2 cellular contexts compared by ENCODE assay signal in the genomic region with DNA sequence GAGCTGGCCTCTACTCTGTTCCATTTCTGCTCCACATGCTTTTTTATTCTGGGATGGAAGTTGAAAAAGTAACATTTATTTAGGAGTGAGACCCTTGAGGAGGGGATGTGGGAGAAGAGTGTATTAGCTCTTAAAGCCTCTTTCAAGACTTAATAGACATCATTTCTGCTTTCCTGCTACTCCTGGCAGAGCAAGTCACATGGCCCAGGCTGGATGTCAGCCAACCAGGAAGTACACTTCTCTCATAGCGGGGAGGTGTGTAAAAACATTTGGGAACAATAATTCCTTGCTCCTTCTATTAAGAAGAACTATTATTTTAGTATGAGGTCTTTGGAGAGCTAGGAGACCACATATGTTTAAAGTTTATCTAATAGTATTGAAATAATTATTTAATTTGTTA.
TF ChIP-seq lines count a peak whose summit lies in the region.

No MANE protein-coding gene starts in this region.

TF ChIP-seq in SK-N-SH, 30 proteins besides CTCF, POLR2A, EP300 and RAD21 (continued from another document):
- TF ChIP-seq, protein P1, sequence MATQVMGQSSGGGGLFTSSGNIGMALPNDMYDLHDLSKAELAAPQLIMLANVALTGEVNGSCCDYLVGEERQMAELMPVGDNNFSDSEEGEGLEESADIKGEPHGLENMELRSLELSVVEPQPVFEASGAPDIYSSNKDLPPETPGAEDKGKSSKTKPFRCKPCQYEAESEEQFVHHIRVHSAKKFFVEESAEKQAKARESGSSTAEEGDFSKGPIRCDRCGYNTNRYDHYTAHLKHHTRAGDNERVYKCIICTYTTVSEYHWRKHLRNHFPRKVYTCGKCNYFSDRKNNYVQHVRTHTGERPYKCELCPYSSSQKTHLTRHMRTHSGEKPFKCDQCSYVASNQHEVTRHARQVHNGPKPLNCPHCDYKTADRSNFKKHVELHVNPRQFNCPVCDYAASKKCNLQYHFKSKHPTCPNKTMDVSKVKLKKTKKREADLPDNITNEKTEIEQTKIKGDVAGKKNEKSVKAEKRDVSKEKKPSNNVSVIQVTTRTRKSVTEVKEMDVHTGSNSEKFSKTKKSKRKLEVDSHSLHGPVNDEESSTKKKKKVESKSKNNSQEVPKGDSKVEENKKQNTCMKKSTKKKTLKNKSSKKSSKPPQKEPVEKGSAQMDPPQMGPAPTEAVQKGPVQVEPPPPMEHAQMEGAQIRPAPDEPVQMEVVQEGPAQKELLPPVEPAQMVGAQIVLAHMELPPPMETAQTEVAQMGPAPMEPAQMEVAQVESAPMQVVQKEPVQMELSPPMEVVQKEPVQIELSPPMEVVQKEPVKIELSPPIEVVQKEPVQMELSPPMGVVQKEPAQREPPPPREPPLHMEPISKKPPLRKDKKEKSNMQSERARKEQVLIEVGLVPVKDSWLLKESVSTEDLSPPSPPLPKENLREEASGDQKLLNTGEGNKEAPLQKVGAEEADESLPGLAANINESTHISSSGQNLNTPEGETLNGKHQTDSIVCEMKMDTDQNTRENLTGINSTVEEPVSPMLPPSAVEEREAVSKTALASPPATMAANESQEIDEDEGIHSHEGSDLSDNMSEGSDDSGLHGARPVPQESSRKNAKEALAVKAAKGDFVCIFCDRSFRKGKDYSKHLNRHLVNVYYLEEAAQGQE (IDR thresholded peaks at IDR 0.05; ENCODE audit: low read depth, low read length) = no peak
- TF ChIP-seq POLR2AphosphoS5 (IDR thresholded peaks at IDR 0.05; ENCODE audit: low read depth, low read length) = no peak
- no peak for TF ChIP-seq RCOR1 (IDR thresholded peaks at IDR 0.05; ENCODE audit: low read length)
- TF ChIP-seq TAF1 (IDR thresholded peaks at IDR 0.05; ENCODE audit: borderline replicate concordance, low read depth, low read length) = no peak
- peak; percentile 71 for TF ChIP-seq ELF1 (IDR thresholded peaks at IDR 0.05)

TF ChIP-seq in SK-N-SH treated with all-trans-retinoic acid at 6 μM for 48 hours, 23 proteins besides CTCF, POLR2A, EP300 and RAD21 (continued from another document):
- TF ChIP-seq, protein P2, sequence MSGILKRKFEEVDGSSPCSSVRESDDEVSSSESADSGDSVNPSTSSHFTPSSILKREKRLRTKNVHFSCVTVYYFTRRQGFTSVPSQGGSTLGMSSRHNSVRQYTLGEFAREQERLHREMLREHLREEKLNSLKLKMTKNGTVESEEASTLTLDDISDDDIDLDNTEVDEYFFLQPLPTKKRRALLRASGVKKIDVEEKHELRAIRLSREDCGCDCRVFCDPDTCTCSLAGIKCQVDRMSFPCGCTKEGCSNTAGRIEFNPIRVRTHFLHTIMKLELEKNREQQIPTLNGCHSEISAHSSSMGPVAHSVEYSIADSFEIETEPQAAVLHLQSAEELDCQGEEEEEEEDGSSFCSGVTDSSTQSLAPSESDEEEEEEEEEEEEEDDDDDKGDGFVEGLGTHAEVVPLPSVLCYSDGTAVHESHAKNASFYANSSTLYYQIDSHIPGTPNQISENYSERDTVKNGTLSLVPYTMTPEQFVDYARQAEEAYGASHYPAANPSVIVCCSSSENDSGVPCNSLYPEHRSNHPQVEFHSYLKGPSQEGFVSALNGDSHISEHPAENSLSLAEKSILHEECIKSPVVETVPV (CRISPR knock-in tag; IDR thresholded peaks at IDR 0.05) = no peak
- TF ChIP-seq RARB (CRISPR knock-in tag; IDR thresholded peaks at IDR 0.05) (no peak), OSR1 (CRISPR knock-in tag; IDR thresholded peaks at IDR 0.05) (no peak), ZNF70 (CRISPR knock-in tag; IDR thresholded peaks at IDR 0.05) (no peak), ISL1 (CRISPR knock-in tag; IDR thresholded peaks at IDR 0.05) (no peak), BACH2 (CRISPR knock-in tag; IDR thresholded peaks at IDR 0.05; ENCODE audit: borderline replicate concordance) (no peak)
